Comparison of ENCODE assay signal across 1 cellular context in genomic region chr14:103161054-103161397, GRCh38.
TF ChIP-seq lines count a peak whose summit lies in the region.

No MANE protein-coding gene starts in this region.

TF ChIP-seq in H1, 55 proteins besides CTCF, POLR2A, EP300 and RAD21 (continued from another document):
- TF ChIP-seq TEAD4 (IDR thresholded peaks at IDR 0.05; ENCODE audit: low read depth, low read length) (no peak), ATF2 (IDR thresholded peaks at IDR 0.05; ENCODE audit: low read length) (no peak), GTF2F1 (IDR thresholded peaks at IDR 0.05; ENCODE audit: borderline replicate concordance, low read depth, low read length) (no peak), RXRA (IDR thresholded peaks at IDR 0.05; ENCODE audit: insufficient read depth, low read depth, low read length) (no peak), SIX5 (IDR thresholded peaks at IDR 0.05; ENCODE audit: low read depth, low read length) (no peak)
